Comparison of ENCODE assay signal across 10 cellular contexts in genomic region chr20:50149481-50150254, GRCh38. TPM values are rescaled to one million over a fixed set of nuclear protein-coding genes. Genes with fewer than 3 reads are reported as not detected.
DNase-seq lines count a peak whose midpoint lies in the region; ATAC-seq and TF ChIP-seq lines count a peak whose summit lies in the region.
"Had no signal": no experiment of that assay in that cellular context is flagged by ENCODE, and none has a peak within 500 bp of the region (broad histone marks: within the 10 kb centered on the region; RNA-seq: fewer than 3 reads in every experiment).

No MANE protein-coding gene starts in this region.

- H3K4me3 ChIP-seq in GM23338 = no peak overlapping the region
- no peak overlapping the region for H3K4me3 ChIP-seq in smooth muscle cell

- 0 out of 2 replicates have a peak, but pooled peaks cover 10% of the 10 kb centered on the region for H3F3A ChIP-seq in GM23338 (replicated peaks; ENCODE audit: low read depth)
- H3F3A ChIP-seq in smooth muscle cell (ENCODE audit: low read depth) = peaks cover 4% of the 10 kb centered on the region

- no peaks in the 10 kb centered on the region for H3K9me2 ChIP-seq in GM23338 (ENCODE audit: insufficient read depth)

- H3K27me3 ChIP-seq in GM23338 (ENCODE audit: insufficient read depth) (peaks cover 7% of the 10 kb centered on the region), smooth muscle cell (ENCODE audit: low read depth) (no peaks in the 10 kb centered on the region)

- WGBS in smooth muscle cell (ENCODE audit: low lambda C conversion rate) = 89% methylated on average over 15 of the region's 16 CpGs

- H2AFZ ChIP-seq in GM23338 (no peak overlapping the region), smooth muscle cell (ENCODE audit: low read depth) (no peak overlapping the region)

- no peak for ATAC-seq in GM23338

- POLR2A ChIA-PET in activated CD4-positive, alpha-beta memory T cell treated with anti-CD3 and anti-CD28 coated beads, Interleukin-2, amount 10 ng/mL, durations not matched to agents 7 days and 5 days (lab: Charles Lee) = interaction anchor here (1.0 to 3.5 kb wide), 5 partner anchors 8 to 40 kb away, joined by 3 to 22 read pairs (median 3); no protein-coding TSS in a partner anchor

- peaks cover 62% of the 10 kb centered on the region for H3K4me1 Mint-ChIP-seq in GM23338
- H3K4me1 Mint-ChIP-seq in activated CD4-positive, alpha-beta memory T cell treated with anti-CD3 and anti-CD28 coated beads, Interleukin-2, amount 10 ng/mL, durations not matched to agents 7 days and 5 days = peaks cover 80% of the 10 kb centered on the region

- no peak overlapping the region for H3K9ac ChIP-seq in smooth muscle cell (ENCODE audit: low read depth)

- H3K79me2 ChIP-seq in GM23338 (replicated peaks; ENCODE audit: insufficient read depth) (peaks cover 59% of the 10 kb centered on the region), smooth muscle cell (ENCODE audit: low read depth) (peaks cover 86% of the 10 kb centered on the region)

- no peaks in the 10 kb centered on the region for H3K9me3 Mint-ChIP-seq in GM23338
- H3K9me3 Mint-ChIP-seq in activated CD4-positive, alpha-beta memory T cell treated with anti-CD3 and anti-CD28 coated beads, Interleukin-2, amount 10 ng/mL, durations not matched to agents 7 days and 5 days = no peaks in the 10 kb centered on the region

- peaks cover 47% of the 10 kb centered on the region for H3K4me1 ChIP-seq in GM23338 (ENCODE audit: insufficient read depth)
- peaks cover 19% of the 10 kb centered on the region for H3K4me1 ChIP-seq in smooth muscle cell (ENCODE audit: low read depth)

- TF ChIP-seq CTCF in GM23338 (conservative IDR thresholded peaks at IDR 0.05; ENCODE audit: low read depth in 2 of 2) (no peak), smooth muscle cell (IDR thresholded peaks at IDR 0.05; ENCODE audit: borderline replicate concordance, insufficient read depth, poor library complexity, severe bottlenecking) (no peak)

- no peak overlapping the region for H3K4me3 Mint-ChIP-seq in GM23338
- peak overlapping the region; percentile 35 for H3K4me3 Mint-ChIP-seq in activated CD4-positive, alpha-beta memory T cell treated with anti-CD3 and anti-CD28 coated beads, Interleukin-2, amount 10 ng/mL, durations not matched to agents 7 days and 5 days

- no peak for DNase-seq in GM23338 (ENCODE audit: low spot score)
- DNase-seq in activated CD4-positive, alpha-beta memory T cell treated with anti-CD3 and anti-CD28 coated beads, Interleukin-2, amount 10 ng/mL, durations not matched to agents 7 days and 5 days = no peak
- peak in 30 of 42 donors; percentile 22 to 80 (median 58) for DNase-seq in head of caudate nucleus
- DNase-seq in smooth muscle cell (lab: John Stamatoyannopoulos, UW; ENCODE audit: unreplicated experiment) = no peak
- DNase-seq in SW480 (ENCODE audit: low spot score) = no peak
- DNase-seq in NCI-H2227 (lab: John Stamatoyannopoulos, UW; ENCODE audit: unreplicated experiment) = no peak
- no peak for DNase-seq in middle frontal gyrus (ENCODE audit: extremely low spot score, low spot score)
- DNase-seq: activated T-cell treated with anti-CD3 and anti-CD28 coated beads, Interleukin-2, amount 50 U/mL, for 1 hour; hypothalamus; NCI-H1048 had no signal

- peaks cover 24% of the 10 kb centered on the region for H3K27me3 Mint-ChIP-seq in GM23338 (ENCODE audit: insufficient read depth, low read depth, poor library complexity)
- no peaks in the 10 kb centered on the region for H3K27me3 Mint-ChIP-seq in activated CD4-positive, alpha-beta memory T cell treated with anti-CD3 and anti-CD28 coated beads, Interleukin-2, amount 10 ng/mL, durations not matched to agents 7 days and 5 days

- no peak overlapping the region for H3K4me2 ChIP-seq in GM23338
- H3K4me2 ChIP-seq in smooth muscle cell = peak overlapping the region; percentile 100

- intact Hi-C loops in head of caudate nucleus (cut with DNase I) = loop anchor here (5.0 kb wide), 1 partner anchor 37 kb away; the partner anchor contains the start of gene UBE2V1

- H3K36me3 ChIP-seq in GM23338 (ENCODE audit: insufficient read depth) = no peaks in the 10 kb centered on the region
- H3K36me3 ChIP-seq in smooth muscle cell (ENCODE audit: low read depth) = no peaks in the 10 kb centered on the region

- no peaks in the 10 kb centered on the region for H3K9me3 ChIP-seq in smooth muscle cell (replicated peaks; ENCODE audit: low read depth)

- CTCF ChIA-PET in activated CD4-positive, alpha-beta memory T cell treated with anti-CD3 and anti-CD28 coated beads, Interleukin-2, amount 10 ng/mL, durations not matched to agents 7 days and 5 days (lab: Charles Lee) = interaction anchor here (5.1 kb wide), 1 partner anchor 20 kb away, joined by 38 read pairs; no protein-coding TSS in a partner anchor

- H4K20me1 ChIP-seq in GM23338 (replicated peaks; ENCODE audit: insufficient read depth) (peaks cover 22% of the 10 kb centered on the region), smooth muscle cell (ENCODE audit: low read depth) (peaks cover 32% of the 10 kb centered on the region)

- H3K36me3 Mint-ChIP-seq in GM23338 (ENCODE audit: low read depth) = peaks cover 27% of the 10 kb centered on the region
- H3K36me3 Mint-ChIP-seq in activated CD4-positive, alpha-beta memory T cell treated with anti-CD3 and anti-CD28 coated beads, Interleukin-2, amount 10 ng/mL, durations not matched to agents 7 days and 5 days (ENCODE audit: low read depth) = peaks cover 57% of the 10 kb centered on the region

- H3K27ac ChIP-seq in GM23338 (ENCODE audit: low read depth) = no peak overlapping the region
- peak overlapping the region; percentile 75 for H3K27ac ChIP-seq in smooth muscle cell (ENCODE audit: low read depth)

- 0 out of 2 replicates have a peak overlapping the region, but pooled peaks have one; percentile 28 for H3K27ac Mint-ChIP-seq in GM23338
- peak overlapping the region; percentile 63 for H3K27ac Mint-ChIP-seq in activated CD4-positive, alpha-beta memory T cell treated with anti-CD3 and anti-CD28 coated beads, Interleukin-2, amount 10 ng/mL, durations not matched to agents 7 days and 5 days

TF ChIP-seq in GM23338, 12 proteins besides CTCF, POLR2A, EP300 and RAD21 (continues in another document):
- TF ChIP-seq ZNF331 (CRISPR knock-in tag; IDR thresholded peaks at IDR 0.05; ENCODE audit: low read depth) (no peak), NANOG (IDR thresholded peaks at IDR 0.05; ENCODE audit: borderline replicate concordance) (no peak), REST (IDR thresholded peaks at IDR 0.05; ENCODE audit: unreplicated experiment) (no peak), EZH2phosphoT487 (IDR thresholded peaks at IDR 0.05; ENCODE audit: unreplicated experiment) (no peak), STAT1 (IDR thresholded peaks at IDR 0.05; ENCODE audit: unreplicated experiment) (no peak)

RNA-seq across cellular contexts. Expression of gene PEDS1, which starts 3.9 kb away (rescaled TPM):
- total RNA-seq in GM23338 (2014; rRNA removed; shearing (Covaris generic)) = 33.0 and 43.6 TPM in 2 replicates
- polyA plus RNA-seq in GM23338 (2016; fragmentation: Nextera tagmentation; extraction: Ambion mirVana) = 31.6 and 34.5 TPM in 2 replicates
- 10 to 100 TPM; 30.3 to 32.3 TPM for total RNA-seq in activated CD4-positive, alpha-beta memory T cell treated with anti-CD3 and anti-CD28 coated beads, Interleukin-2, amount 10 ng/mL, durations not matched to agents 7 days and 5 days
- 36.6 and 45.8 TPM in 2 replicates for total RNA-seq in smooth muscle cell
- polyA plus RNA-seq in smooth muscle cell = 47.4 and 64.3 TPM in 2 replicates

RNA-seq across cellular contexts. Expression of gene UBE2V1, which starts 36.7 kb away (rescaled TPM):
- total RNA-seq in GM23338 (2014; rRNA removed; shearing (Covaris generic)) = 85.7 and 105 TPM in 2 replicates
- polyA plus RNA-seq in GM23338 (2016; fragmentation: Nextera tagmentation; extraction: Ambion mirVana) (293 and 302 TPM in 2 replicates), smooth muscle cell (128 and 141 TPM in 2 replicates)
- 100 to 1,000 TPM; 153 to 154 TPM for total RNA-seq in activated CD4-positive, alpha-beta memory T cell treated with anti-CD3 and anti-CD28 coated beads, Interleukin-2, amount 10 ng/mL, durations not matched to agents 7 days and 5 days
- 94.1 and 94.8 TPM in 2 replicates for total RNA-seq in smooth muscle cell

RNA-seq across cellular contexts. Expression of gene CEBPB, which starts 41.0 kb away (rescaled TPM):
- 20.5 and 25.4 TPM in 2 replicates for total RNA-seq in GM23338 (2014; rRNA removed; shearing (Covaris generic))
- polyA plus RNA-seq in GM23338 (2016; fragmentation: Nextera tagmentation; extraction: Ambion mirVana) = 20.6 and 23.7 TPM in 2 replicates
- total RNA-seq in activated CD4-positive, alpha-beta memory T cell treated with anti-CD3 and anti-CD28 coated beads, Interleukin-2, amount 10 ng/mL, durations not matched to agents 7 days and 5 days = 10 to 100 TPM; 36.5 to 37.5 TPM
- total RNA-seq in smooth muscle cell = 32.0 and 38.0 TPM in 2 replicates
- 112 and 117 TPM in 2 replicates for polyA plus RNA-seq in smooth muscle cell

Comparison
In these comparisons a context has a peak if more than half of its experiments do, and no peak if none do; other contexts are left out.
1. DNase-seq: peak in head of caudate nucleus (30 of 42); none in GM23338 (single experiment), activated CD4-positive, alpha-beta memory T cell treated with anti-CD3 and anti-CD28 coated beads, Interleukin-2, amount 10 ng/mL, durations not matched to agents 7 days and 5 days (single experiment), smooth muscle cell (single experiment), SW480 (single experiment), NCI-H2227 (single experiment) and middle frontal gyrus (single experiment).